20 cellular contexts compared by ENCODE assay signal in genomic region chr10:64201936-64202335, GRCh38.
"Had no signal": no experiment of that assay in that cellular context is flagged by ENCODE, and none has a peak within 500 bp of the region (broad histone marks: within the 10 kb centered on the region; RNA-seq: fewer than 3 reads in every experiment).

No MANE protein-coding gene starts in this region.

- H3K4me3 ChIP-seq: coronary artery, dorsolateral prefrontal cortex, esophagus muscularis mucosa, gastroesophageal sphincter, heart left ventricle, hepatocyte, left lung, lower lobe of right lung had no signal

- DNase-seq: dermis blood vessel endothelial cell; dorsolateral prefrontal cortex; effector CD4-positive, alpha-beta T cell; effector memory CD4-positive, alpha-beta T cell; foreskin keratinocyte; heart left ventricle; hypothalamus; immature natural killer cell; islet precursor cell; kidney; kidney glomerular epithelial cell; left lung; left ventricle myocardium superior; lower lobe of right lung; mesenchymal stem cell; naive thymus-derived CD4-positive, alpha-beta T cell had no signal

- ATAC-seq: foreskin keratinocyte; gastroesophageal sphincter; heart left ventricle; left lung; left ventricle myocardium superior; lower lobe of right lung; naive thymus-derived CD4-positive, alpha-beta T cell had no signal

- H3K4me1 ChIP-seq: esophagus muscularis mucosa, foreskin keratinocyte, gastroesophageal sphincter, heart left ventricle, left lung, lower lobe of right lung had no signal

- H3K36me3 ChIP-seq: esophagus muscularis mucosa, gastroesophageal sphincter, heart left ventricle, left lung, lower lobe of right lung had no signal

- H3K9me3 ChIP-seq: esophagus muscularis mucosa, gastroesophageal sphincter, left lung, lower lobe of right lung had no signal
